8 cellular contexts compared by ENCODE assay signal in the genomic region with DNA sequence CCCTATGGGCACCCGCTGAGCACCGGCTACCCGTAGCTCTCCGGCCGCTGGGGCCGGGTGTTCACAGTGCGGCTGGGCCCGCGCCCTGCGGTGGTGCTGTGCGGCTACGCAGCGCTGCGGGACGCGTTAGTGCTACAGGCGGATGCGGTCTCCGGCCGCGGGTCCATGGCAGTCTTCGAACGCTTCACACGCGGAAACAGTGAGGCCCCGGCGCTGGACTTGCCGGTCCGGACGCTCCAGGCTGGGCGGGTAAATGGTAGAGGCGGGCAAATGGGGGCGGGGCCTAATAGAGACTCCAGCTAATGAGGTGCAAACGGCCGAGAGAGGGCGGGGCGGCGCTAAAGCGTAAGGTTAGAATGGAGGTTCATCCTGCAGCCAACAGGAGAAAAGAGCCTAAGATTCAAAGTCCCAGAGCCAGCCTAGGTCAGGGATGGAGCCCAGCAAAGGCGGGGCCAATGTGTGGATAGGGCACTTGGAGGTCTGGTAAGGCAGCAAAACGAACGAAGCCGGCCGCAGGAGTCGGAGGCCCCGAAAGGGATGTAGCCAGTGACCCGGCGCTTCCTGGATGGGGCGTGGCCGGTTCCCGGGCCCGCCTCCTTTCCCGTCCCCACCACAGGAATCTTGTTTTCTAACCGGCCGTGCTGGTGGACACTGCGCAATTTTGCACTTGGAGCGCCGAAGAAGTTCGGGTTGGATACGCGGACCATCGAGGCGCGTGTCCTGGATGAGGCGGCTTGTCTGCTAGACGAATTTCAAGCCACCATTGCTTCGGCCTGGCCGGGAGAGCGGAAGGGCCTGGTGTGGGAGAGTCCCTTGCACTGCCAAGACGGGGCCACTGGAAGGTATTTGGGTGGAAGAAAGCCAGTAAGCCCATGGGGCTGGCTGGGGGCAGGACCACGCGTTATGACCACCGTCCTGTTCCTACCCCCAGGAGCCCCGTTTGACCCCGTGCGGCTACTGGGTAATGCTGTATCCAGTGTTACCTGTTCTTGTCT. TPM values are rescaled to one million over a fixed set of nuclear protein-coding genes. Genes with fewer than 3 reads are reported as not detected.
DNase-seq lines count a peak whose midpoint lies in the region; ATAC-seq, FAIRE-seq and TF ChIP-seq lines count a peak whose summit lies in the region.
"Not testable (repeated sequence)": the region's sequence is repeated elsewhere in the genome, so short reads cannot be mapped to it uniquely, and the experiment has no call there.

No MANE protein-coding gene starts in this region.

- DNase-seq in AG04450 (ENCODE audit: low read depth, low spot score); HCT116 (ENCODE audit: low read depth, low spot score): not testable (repeated sequence)
- DNase-seq in T-helper 2 cell treated with Interferon-gamma antibody and Interleukin-4, amounts not matched to agents 5 μg/mL and 100 μg/mL, for 36 hours (ENCODE audit: low spot score) = peak; percentile 22
- DNase-seq in H1 (ENCODE audit: low read depth in 1 of 2, low spot score in 2 of 2) (peak; percentile 34 to 86), iPS DF 6.9 (ENCODE audit: low read depth, low spot score) (peak; percentile 39)
- peak; percentile 80 for DNase-seq in natural killer cell treated with Interleukin-12 subunit alpha and Interleukin-12 subunit beta and Interleukin-15 and Interleukin-18, amount 100 ng/mL, for 72 hours (ENCODE audit: low spot score)
- DNase-seq in stimulated activated CD4-positive, alpha-beta T cell treated with anti-CD3 and anti-CD28 coated beads, Interleukin-1b, Interleukin-23, amount 100 ng/mL, for 48 hours = peak; percentile 41

- H3K27me3 Mint-ChIP-seq in T-helper 2 cell treated with Interferon-gamma antibody and Interleukin-4, amounts not matched to agents 5 μg/mL and 100 μg/mL, for 36 hours (ENCODE audit: low read depth) = peaks cover 36% of the 10 kb centered on the region
- not testable (repeated sequence) for H3K27me3 Mint-ChIP-seq in activated naive CD4-positive, alpha-beta T cell treated with anti-CD3 and anti-CD28 coated beads, Interleukin-2, amount 50 U/mL, for 24 hours; natural killer cell treated with Interleukin-12 subunit alpha and Interleukin-12 subunit beta and Interleukin-15 and Interleukin-18, amount 100 ng/mL, for 72 hours

- not testable (repeated sequence) for TF ChIP-seq CTCF in AG04450 (IDR thresholded peaks at IDR 0.05; ENCODE audit: low read depth, low read length); HCT116 (IDR thresholded peaks at IDR 0.05 in 2 of 3, conservative IDR thresholded peaks at IDR 0.05 in 1 of 3; ENCODE audit: borderline replicate concordance in 1 of 3, insufficient read depth in 1 of 3, low read depth in 2 of 3, low read length in 2 of 3); H1 (IDR thresholded peaks at IDR 0.05; ENCODE audit: control extremely low read depth in 1 of 3, insufficient read depth in 1 of 3, low read depth in 1 of 3, low read length in 3 of 3)

- H3K27ac Mint-ChIP-seq in T-helper 2 cell treated with Interferon-gamma antibody and Interleukin-4, amounts not matched to agents 5 μg/mL and 100 μg/mL, for 36 hours = peak overlapping the region; percentile 73
- not testable (repeated sequence) for H3K27ac Mint-ChIP-seq in activated naive CD4-positive, alpha-beta T cell treated with anti-CD3 and anti-CD28 coated beads, Interleukin-2, amount 50 U/mL, for 24 hours
- peak overlapping the region in 1 of 2 donors; percentile 24 for H3K27ac Mint-ChIP-seq in natural killer cell treated with Interleukin-12 subunit alpha and Interleukin-12 subunit beta and Interleukin-15 and Interleukin-18, amount 100 ng/mL, for 72 hours

- H2AFZ ChIP-seq in HCT116 (ENCODE audit: low read depth, low read length, poor library complexity, severe bottlenecking); H1 (ENCODE audit: low read length): not testable (repeated sequence)

- H3K4me2 ChIP-seq in HCT116 (ENCODE audit: low read length) = peak overlapping the region; percentile 59
- peak overlapping the region; percentile 69 to 84 for H3K4me2 ChIP-seq in H1 (ENCODE audit: insufficient read depth in 1 of 2, low read depth in 2 of 2, low read length in 2 of 2)

- not testable (repeated sequence) for H2BK5ac ChIP-seq in H1 (ENCODE audit: low read depth, low read length)

- RAD21 ChIA-PET in HCT116 (lab: Charles Lee; ENCODE audit: low non-redundant PET in 1 of 2, low total read pairs in 2 of 2, uncharacterized antibody in 2 of 2, unreplicated experiment in 2 of 2) = not testable (repeated sequence)

- not testable (repeated sequence) for H3K79me2 ChIP-seq in HCT116 (ENCODE audit: insufficient read depth, low read length); H1 (ENCODE audit: control insufficient read depth in 1 of 2, insufficient read depth in 2 of 2, low read length in 2 of 2)

- H3K9me3 ChIP-seq in AG04450 (ENCODE audit: control insufficient read depth, insufficient read depth, low read length); HCT116 (ENCODE audit: control insufficient read depth in 1 of 2, insufficient read depth in 1 of 2, low read depth in 1 of 2, low read length in 2 of 2); H1 (ENCODE audit: insufficient read depth in 2 of 2, low read depth in 1 of 2, low read length in 1 of 2); iPS DF 6.9 (ENCODE audit: control insufficient read depth, insufficient read depth, low read length): not testable (repeated sequence)

- H3K27ac ChIP-seq in AG04450 (ENCODE audit: low read depth, low read length); HCT116 (ENCODE audit: low read depth, low read length); iPS DF 6.9 (ENCODE audit: low read length): not testable (repeated sequence)
- peak overlapping the region; percentile 7; the same call in 1 of the 2 replicates for H3K27ac ChIP-seq in H1 (ENCODE audit: low read depth, low read length)

- H2BK20ac ChIP-seq in H1 (ENCODE audit: low read length) = not testable (repeated sequence)

- H3K4me3 ChIP-seq in AG04450 (ENCODE audit: low read depth, low read length) (peak overlapping the region; percentile 45), HCT116 (replicated peaks in 1 of 2; ENCODE audit: low read depth in 1 of 2, low read length in 2 of 2) (peak overlapping the region; percentile 39 to 40), H1 (ENCODE audit: extremely low read depth in 1 of 4, insufficient read depth in 2 of 4, low read depth in 3 of 4, low read length in 4 of 4) (peak overlapping the region; percentile 32 to 64 (median 40)), iPS DF 6.9 (ENCODE audit: low read length) (peak overlapping the region; percentile 59; the same call in 1 of the 2 replicates)

- H4K8ac ChIP-seq in H1 (ENCODE audit: extremely low read depth, insufficient read depth, low read length) = not testable (repeated sequence)

- not testable (repeated sequence) for H3K23ac ChIP-seq in H1 (ENCODE audit: insufficient read length)

- not testable (repeated sequence) for H2BK120ac ChIP-seq in H1 (replicated peaks; ENCODE audit: low read depth, low read length)

- not testable (repeated sequence) for H3K4me1 Mint-ChIP-seq in T-helper 2 cell treated with Interferon-gamma antibody and Interleukin-4, amounts not matched to agents 5 μg/mL and 100 μg/mL, for 36 hours (ENCODE audit: low read depth)
- H3K4me1 Mint-ChIP-seq in activated naive CD4-positive, alpha-beta T cell treated with anti-CD3 and anti-CD28 coated beads, Interleukin-2, amount 50 U/mL, for 24 hours = peaks cover 17% of the 10 kb centered on the region
- peaks cover 0 to 18% of the 10 kb centered on the region in 2 donors for H3K4me1 Mint-ChIP-seq in natural killer cell treated with Interleukin-12 subunit alpha and Interleukin-12 subunit beta and Interleukin-15 and Interleukin-18, amount 100 ng/mL, for 72 hours (ENCODE audit: low read depth in 2 of 2)

- H4K91ac ChIP-seq in H1 (replicated peaks; ENCODE audit: insufficient read length, low read length) = not testable (repeated sequence)

- not testable (repeated sequence) for H3K9me2 ChIP-seq in HCT116 (ENCODE audit: insufficient read depth)

- not testable (repeated sequence) for H3K36me3 Mint-ChIP-seq in T-helper 2 cell treated with Interferon-gamma antibody and Interleukin-4, amounts not matched to agents 5 μg/mL and 100 μg/mL, for 36 hours (ENCODE audit: low read depth); activated naive CD4-positive, alpha-beta T cell treated with anti-CD3 and anti-CD28 coated beads, Interleukin-2, amount 50 U/mL, for 24 hours; natural killer cell treated with Interleukin-12 subunit alpha and Interleukin-12 subunit beta and Interleukin-15 and Interleukin-18, amount 100 ng/mL, for 72 hours

- TF ChIP-seq RAD21 in HCT116 (IDR thresholded peaks at IDR 0.05; ENCODE audit: low read depth); H1 (IDR thresholded peaks at IDR 0.05 in 1 of 2, conservative IDR thresholded peaks at IDR 0.05 in 1 of 2; ENCODE audit: low read depth in 2 of 2, low read length in 2 of 2): not testable (repeated sequence)

- H3K9ac ChIP-seq in HCT116 (ENCODE audit: low read length); H1 (replicated peaks in 1 of 4; ENCODE audit: extremely low read depth in 1 of 4, low read depth in 3 of 4, low read length in 3 of 4): not testable (repeated sequence)

- not testable (repeated sequence) for BruUV-seq in HCT116 (replicated peaks; lab: Mats Ljungman, UMichigan)

- not testable (repeated sequence) for H3K79me1 ChIP-seq in H1 (ENCODE audit: low read depth, low read length)

- not testable (repeated sequence) for H3K4ac ChIP-seq in H1 (replicated peaks; ENCODE audit: insufficient read length, low read depth, low read length)

- not testable (repeated sequence) for FAIRE-seq in H1 (lab: Jason Lieb, UNC)

- not testable (repeated sequence) for H3K9me3 Mint-ChIP-seq in T-helper 2 cell treated with Interferon-gamma antibody and Interleukin-4, amounts not matched to agents 5 μg/mL and 100 μg/mL, for 36 hours; activated naive CD4-positive, alpha-beta T cell treated with anti-CD3 and anti-CD28 coated beads, Interleukin-2, amount 50 U/mL, for 24 hours; natural killer cell treated with Interleukin-12 subunit alpha and Interleukin-12 subunit beta and Interleukin-15 and Interleukin-18, amount 100 ng/mL, for 72 hours

- CTCF ChIA-PET in AG04450 (lab: Charles Lee); HCT116 (lab: Charles Lee): not testable (repeated sequence)
- CTCF ChIA-PET in H1 (lab: Charles Lee; ENCODE audit: partially characterized antibody) = interaction anchor here (0.7 to 1.2 kb wide), 2 partner anchors 314 to 315 kb away, joined by 3 read pairs; no protein-coding TSS in a partner anchor

- TF ChIP-seq EP300 in H1 (IDR thresholded peaks at IDR 0.05; ENCODE audit: borderline replicate concordance in 1 of 2, low read depth in 2 of 2, low read length in 2 of 2) = not testable (repeated sequence)

- POLR2A ChIA-PET in AG04450 (lab: Yijun Ruan, JAX); HCT116 (lab: Charles Lee); H1 (lab: Charles Lee; ENCODE audit: partially characterized antibody): not testable (repeated sequence)

- not testable (repeated sequence) for H3K36me3 ChIP-seq in HCT116 (ENCODE audit: control insufficient read depth in 1 of 2, insufficient read depth in 2 of 2, low read length in 2 of 2); H1 (ENCODE audit: control insufficient read depth in 2 of 4, insufficient read depth in 4 of 4, low read length in 3 of 4); iPS DF 6.9 (ENCODE audit: control insufficient read depth, insufficient read depth, low read length)

- H2AK5ac ChIP-seq in H1 (ENCODE audit: low read depth, low read length) = not testable (repeated sequence)

- not testable (repeated sequence) for H4K20me1 ChIP-seq in HCT116 (ENCODE audit: insufficient read depth); H1 (replicated peaks in 1 of 2; ENCODE audit: control insufficient read depth in 1 of 2, insufficient read depth in 2 of 2, low read length in 2 of 2)

- ATAC-seq in HCT116 = peak; percentile 97
- peak; percentile 95 to 97 for ATAC-seq in natural killer cell treated with Interleukin-12 subunit alpha and Interleukin-12 subunit beta and Interleukin-15 and Interleukin-18, amount 100 ng/mL, for 72 hours

- H3K56ac ChIP-seq in H1 (replicated peaks; ENCODE audit: insufficient read length, low read depth, low read length) = not testable (repeated sequence)

- intact Hi-C loops in HCT116 (cut with micrococcal nuclease) = not testable (repeated sequence)

- H3K4me1 ChIP-seq in HCT116 (ENCODE audit: control insufficient read depth in 1 of 2, insufficient read depth in 2 of 2, low read length in 2 of 2) (peaks cover 6 to 13% of the 10 kb centered on the region in 2 experiments; a peak in 1 of 4 replicates), H1 (replicated peaks in 1 of 4; ENCODE audit: control insufficient read depth in 3 of 4, insufficient read depth in 4 of 4, low read length in 3 of 4) (peaks cover 0 to 10% (median 0%) of the 10 kb centered on the region in 4 experiments; a peak in 2 of 7 replicates)
- H3K4me1 ChIP-seq in iPS DF 6.9 (ENCODE audit: control insufficient read depth, insufficient read depth, low read length) = not testable (repeated sequence)

- TF ChIP-seq POLR2A in HCT116 (IDR thresholded peaks at IDR 0.05; ENCODE audit: borderline replicate concordance, extremely low read depth, insufficient read depth, insufficient read length); H1 (IDR thresholded peaks at IDR 0.05; ENCODE audit: control extremely low read depth in 1 of 2, low read depth in 2 of 2, low read length in 2 of 2): not testable (repeated sequence)

- H2BK12ac ChIP-seq in H1 (ENCODE audit: low read depth, low read length) = not testable (repeated sequence)

- not testable (repeated sequence) for H3K23me2 ChIP-seq in H1 (ENCODE audit: low read depth, low read length)

- WGBS in H1 (ENCODE audit: extremely low coverage in 1 of 2, insufficient coverage in 1 of 2, insufficient read length in 1 of 2, insufficient replicate concordance in 2 of 2, low coverage in 1 of 2, low lambda C conversion rate in 2 of 2, missing lambda C conversion rate in 1 of 2), 2 experiments = 15% methylated on average over 63 of the region's 76 CpGs; no CpG with 5 or more reads in 1 of the 2 experiments
- no CpG with 5 or more reads among the region's 76 CpGs for WGBS in iPS DF 6.9 (ENCODE audit: insufficient coverage, insufficient read length)

- peak overlapping the region; percentile 91 for H4K5ac ChIP-seq in H1 (ENCODE audit: insufficient read length, low read depth, low read length)

- H3K14ac ChIP-seq in H1 (ENCODE audit: insufficient read length) = not testable (repeated sequence)

- peak overlapping the region; percentile 87 for H3K18ac ChIP-seq in H1 (ENCODE audit: extremely low read depth, low read length)

- H3K4me3 Mint-ChIP-seq in T-helper 2 cell treated with Interferon-gamma antibody and Interleukin-4, amounts not matched to agents 5 μg/mL and 100 μg/mL, for 36 hours = peak overlapping the region; percentile 89
- H3K4me3 Mint-ChIP-seq in activated naive CD4-positive, alpha-beta T cell treated with anti-CD3 and anti-CD28 coated beads, Interleukin-2, amount 50 U/mL, for 24 hours = peak overlapping the region; percentile 91
- peak overlapping the region; percentile 70 for H3K4me3 Mint-ChIP-seq in natural killer cell treated with Interleukin-12 subunit alpha and Interleukin-12 subunit beta and Interleukin-15 and Interleukin-18, amount 100 ng/mL, for 72 hours

- 0 out of 2 replicates have a peak overlapping the region, but pooled peaks have one; percentile 31 for H2BK15ac ChIP-seq in H1 (ENCODE audit: low read length)

- peaks cover 14% of the 10 kb centered on the region for H3K27me3 ChIP-seq in AG04450 (ENCODE audit: control insufficient read depth, insufficient read depth, low read length)
- H3K27me3 ChIP-seq in HCT116 (ENCODE audit: insufficient read depth, low read length); H1 (replicated peaks in 1 of 4; ENCODE audit: control insufficient read depth in 3 of 4, extremely low read depth in 1 of 4, insufficient read depth in 3 of 4, low read length in 3 of 4); iPS DF 6.9 (ENCODE audit: control insufficient read depth, insufficient read depth, low read length): not testable (repeated sequence)

RNA-seq across cellular contexts. Expression of a gene that starts 21.5 kb away (rescaled TPM):
- polyA plus RNA-seq in AG04450 (2011; rRNA removed) (not detected in 2 replicates), H1 (2011; rRNA removed) (0.17 and 1.0 TPM in 2 replicates)
- polyA minus RNA-seq in AG04450 (2011; rRNA and poly(A)+ RNA removed) = not detected in 2 replicates
- total RNA-seq in HCT116 (2021; ENCODE audit: unreplicated experiment) = not detected
- 0.14 and 0.21 TPM in 2 replicates for polyA plus RNA-seq in HCT116 (2012)
- 0.34 TPM in 1 of 2 replicates, not detected in the other for total RNA-seq in H1 (2021; fragmentation: NEBNext Ultra II Directional; extraction: Animal tissue kit (Norgen Biotek cat#: 25700))
- polyA plus RNA-seq in H1 (2011; cell fraction: cytosol; rRNA removed) = 0.09 TPM
- 0.68 TPM for polyA plus RNA-seq in H1 (2011; cell fraction: nucleus; rRNA removed)
- 0.53 to 1.0 TPM in 2 of 4 replicates, not detected in the others for polyA plus RNA-seq in H1 (2012, experiment 1 of 2)
- polyA plus RNA-seq in H1 (2012, experiment 2 of 2) = not detected
- 0.22 TPM for polyA plus RNA-seq in H1 (2013, experiment 1 of 2)
- polyA plus RNA-seq in H1 (2013, experiment 2 of 2) = 0.11 TPM
- polyA minus RNA-seq in H1 (2011; rRNA and poly(A)+ RNA removed) = 0.19 TPM in 1 of 2 replicates, not detected in the other
- polyA minus RNA-seq in H1 (2011; cell fraction: cytosol; rRNA and poly(A)+ RNA removed) = not detected
- polyA minus RNA-seq in H1 (2011; cell fraction: nucleus; rRNA and poly(A)+ RNA removed) = not detected
- not detected for total RNA-seq in natural killer cell treated with Interleukin-12 subunit alpha and Interleukin-12 subunit beta and Interleukin-15 and Interleukin-18, amount 100 ng/mL, for 72 hours

RNA-seq across cellular contexts. Expression of a gene that starts 47.4 kb away (rescaled TPM):
- polyA plus RNA-seq in AG04450 (2011; rRNA removed) (not detected in 2 replicates), H1 (2011; rRNA removed) (0.63 and 0.88 TPM in 2 replicates)
- not detected in 2 replicates for polyA minus RNA-seq in AG04450 (2011; rRNA and poly(A)+ RNA removed)
- total RNA-seq in HCT116 (2021; ENCODE audit: unreplicated experiment) = not detected
- polyA plus RNA-seq in HCT116 (2012) = not detected in 2 replicates
- 0.60 and 0.78 TPM in 2 replicates for total RNA-seq in H1 (2021; fragmentation: NEBNext Ultra II Directional; extraction: Animal tissue kit (Norgen Biotek cat#: 25700))
- 1.0 TPM for polyA plus RNA-seq in H1 (2011; cell fraction: cytosol; rRNA removed)
- polyA plus RNA-seq in H1 (2011; cell fraction: nucleus; rRNA removed) = 0.80 TPM
- 0.66 to 1.4 TPM (median 0.79 TPM) in 4 replicates for polyA plus RNA-seq in H1 (2012, experiment 1 of 2)
- polyA plus RNA-seq in H1 (2012, experiment 2 of 2) = 0.42 TPM
- 0.34 TPM for polyA plus RNA-seq in H1 (2013, experiment 1 of 2)
- polyA plus RNA-seq in H1 (2013, experiment 2 of 2) = 0.17 TPM
- polyA minus RNA-seq in H1 (2011; rRNA and poly(A)+ RNA removed) = 1.0 and 1.4 TPM in 2 replicates
- polyA minus RNA-seq in H1 (2011; cell fraction: cytosol; rRNA and poly(A)+ RNA removed) = not detected
- polyA minus RNA-seq in H1 (2011; cell fraction: nucleus; rRNA and poly(A)+ RNA removed) = 0.80 TPM
- total RNA-seq in natural killer cell treated with Interleukin-12 subunit alpha and Interleukin-12 subunit beta and Interleukin-15 and Interleukin-18, amount 100 ng/mL, for 72 hours = not detected

RNA-seq across cellular contexts. Expression of a gene that starts 57.3 kb away (rescaled TPM):
- polyA plus RNA-seq in AG04450 (2011; rRNA removed) (0.73 and 2.5 TPM in 2 replicates), H1 (2011; rRNA removed) (97.9 and 210 TPM in 2 replicates)
- polyA minus RNA-seq in AG04450 (2011; rRNA and poly(A)+ RNA removed) = 1.3 TPM in 2 replicates
- total RNA-seq in HCT116 (2021; ENCODE audit: unreplicated experiment) = 17.6 TPM
- polyA plus RNA-seq in HCT116 (2012) = 21.8 TPM in 2 replicates
- total RNA-seq in H1 (2021; fragmentation: NEBNext Ultra II Directional; extraction: Animal tissue kit (Norgen Biotek cat#: 25700)) = 245 and 267 TPM in 2 replicates
- 52.4 TPM for polyA plus RNA-seq in H1 (2011; cell fraction: cytosol; rRNA removed)
- 157 TPM for polyA plus RNA-seq in H1 (2011; cell fraction: nucleus; rRNA removed)
- polyA plus RNA-seq in H1 (2012, experiment 1 of 2) = 214 to 243 TPM (median 222 TPM) in 4 replicates
- 261 TPM for polyA plus RNA-seq in H1 (2012, experiment 2 of 2)
- polyA plus RNA-seq in H1 (2013, experiment 1 of 2) = 325 TPM
- 381 TPM for polyA plus RNA-seq in H1 (2013, experiment 2 of 2)
- polyA minus RNA-seq in H1 (2011; rRNA and poly(A)+ RNA removed) = 53.2 and 95.0 TPM in 2 replicates
- polyA minus RNA-seq in H1 (2011; cell fraction: cytosol; rRNA and poly(A)+ RNA removed) = 96.9 TPM
- 50.5 TPM for polyA minus RNA-seq in H1 (2011; cell fraction: nucleus; rRNA and poly(A)+ RNA removed)
- total RNA-seq in natural killer cell treated with Interleukin-12 subunit alpha and Interleukin-12 subunit beta and Interleukin-15 and Interleukin-18, amount 100 ng/mL, for 72 hours = not detected

Comparison
In these comparisons a context has a peak if more than half of its experiments do, and no peak if none do; other contexts are left out.
1. RNA of a gene that starts 57.3 kb away (total RNA-seq): 245 to 267 TPM in H1 and 17.6 TPM in HCT116 (single experiment); not detected in natural killer cell treated with Interleukin-12 subunit alpha and Interleukin-12 subunit beta and Interleukin-15 and Interleukin-18, amount 100 ng/mL, for 72 hours; every median in the first group is over 10 times any median in the second.
2. Peak in every context shown above with its lines, with median percentiles within 50 percentile points of each other: H3K4me3 ChIP-seq and H3K4me3 Mint-ChIP-seq.